Comparison of ENCODE assay signal across 14 cellular contexts in the genomic region with DNA sequence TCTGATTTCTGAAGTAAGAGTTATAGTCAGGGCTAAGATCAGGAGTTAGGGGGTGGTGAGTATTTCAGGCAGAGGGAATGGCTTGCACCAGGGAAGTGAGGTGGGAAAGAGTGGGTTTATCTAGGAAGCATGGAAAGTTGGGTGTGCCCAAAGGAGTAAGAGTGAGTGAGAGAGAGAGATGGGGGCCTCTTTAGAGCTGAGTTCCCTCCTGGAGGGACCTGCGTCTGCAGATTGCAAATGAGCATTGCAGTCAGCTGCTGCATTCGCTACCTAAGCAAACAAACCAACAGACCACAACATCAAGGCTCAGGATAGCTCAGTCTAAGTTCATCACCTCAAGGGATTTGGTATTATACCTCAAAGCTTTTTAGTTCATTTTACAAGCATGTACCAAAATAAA.
DNase-seq lines count a peak whose midpoint lies in the region; ATAC-seq and TF ChIP-seq lines count a peak whose summit lies in the region.
"Had no signal": no experiment of that assay in that cellular context is flagged by ENCODE, and none has a peak within 500 bp of the region (broad histone marks: within the 10 kb centered on the region; RNA-seq: fewer than 3 reads in every experiment).

No MANE protein-coding gene starts in this region.

- no peak overlapping the region for H3K27ac ChIP-seq in BLaER1 treated with 17β-estradiol and CSF1 and Interleukin-3, amounts not matched to agents 10 nM and 100 nM
- H3K27ac ChIP-seq in foreskin keratinocyte, result no peak overlapping the region
- H3K27ac ChIP-seq: brain microvascular endothelial cell had no signal

- no peaks in the 10 kb centered on the region for H3K27me3 Mint-ChIP-seq in activated T-helper 2 cell treated with anti-CD3 and anti-CD28 coated beads, Interferon-gamma antibody, Interleukin-2, Interleukin-4, amounts not matched to agents 10 μg/mL and 5 μg/mL and 100 μg/mL, durations not matched to agents 14 hours and 24 hours and 36 hours (ENCODE audit: low read depth)
- H3K27me3 Mint-ChIP-seq: IgD-negative memory B cell had no signal

- no peak for TF ChIP-seq CTCF in foreskin keratinocyte (conservative IDR thresholded peaks at IDR 0.05)

- no peaks in the 10 kb centered on the region for H3K27me3 ChIP-seq in BLaER1 treated with 17β-estradiol and CSF1 and Interleukin-3, amounts not matched to agents 10 nM and 100 nM
- no peaks in the 10 kb centered on the region for H3K27me3 ChIP-seq in foreskin keratinocyte
- H3K27me3 ChIP-seq: BE2C, brain microvascular endothelial cell had no signal

- H3K4me3 ChIP-seq in BLaER1 treated with 17β-estradiol and CSF1 and Interleukin-3, amounts not matched to agents 10 nM and 100 nM, result no peak overlapping the region

- ATAC-seq in GM18517 (IDR thresholded peaks at IDR 0.05; ENCODE audit: unreplicated experiment), result peak; percentile 45
- ATAC-seq in HG03469 (IDR thresholded peaks at IDR 0.05; ENCODE audit: unreplicated experiment), result peak; percentile 35
- ATAC-seq in left colon, result no peak
- no peak for ATAC-seq in foreskin keratinocyte
- ATAC-seq: HCT116, SK-N-SH treated with all-trans-retinoic acid at 6 μM for 48 hours had no signal

- peak overlapping the region in 8 of 11 experiments; percentile 30 to 63 (median 48); a peak in 14 of 22 replicates for H3K4me2 ChIP-seq in BLaER1 treated with 17β-estradiol and CSF1 and Interleukin-3, amounts not matched to agents 10 nM and 100 nM

- no peaks in the 10 kb centered on the region for H3K36me3 ChIP-seq in BLaER1 treated with 17β-estradiol and CSF1 and Interleukin-3, amounts not matched to agents 10 nM and 100 nM
- H3K36me3 ChIP-seq: BE2C, brain microvascular endothelial cell had no signal

- H3K9me3 ChIP-seq in BLaER1 treated with 17β-estradiol and CSF1 and Interleukin-3, amounts not matched to agents 10 nM and 100 nM (replicated peaks in 1 of 11), result peaks cover 0 to 11% (median 0%) of the 10 kb centered on the region in 11 experiments; a peak in 3 of 22 replicates
- H3K9me3 ChIP-seq: BE2C had no signal

- no peak for DNase-seq in activated T-helper 2 cell treated with anti-CD3 and anti-CD28 coated beads, Interferon-gamma antibody, Interleukin-2, Interleukin-4, amounts not matched to agents 10 μg/mL and 5 μg/mL and 100 μg/mL, durations not matched to agents 14 hours and 24 hours and 36 hours (ENCODE audit: low spot score)
- DNase-seq in GDM1 (lab: John Stamatoyannopoulos, UW) (no peak), left colon (no peak), foreskin keratinocyte (no peak), inferior parietal cortex (ENCODE audit: extremely low spot score) (no peak)
- DNase-seq: BE2C, brain microvascular endothelial cell, kidney glomerular epithelial cell had no signal

- H3K27ac Mint-ChIP-seq in activated T-helper 2 cell treated with anti-CD3 and anti-CD28 coated beads, Interferon-gamma antibody, Interleukin-2, Interleukin-4, amounts not matched to agents 10 μg/mL and 5 μg/mL and 100 μg/mL, durations not matched to agents 14 hours and 24 hours and 36 hours, result peak overlapping the region; percentile 12

- peaks cover 13% of the 10 kb centered on the region for H3K36me3 Mint-ChIP-seq in activated T-helper 2 cell treated with anti-CD3 and anti-CD28 coated beads, Interferon-gamma antibody, Interleukin-2, Interleukin-4, amounts not matched to agents 10 μg/mL and 5 μg/mL and 100 μg/mL, durations not matched to agents 14 hours and 24 hours and 36 hours (ENCODE audit: low read depth)
- H3K36me3 Mint-ChIP-seq: IgD-negative memory B cell had no signal

- H3K9ac ChIP-seq in BLaER1 treated with 17β-estradiol and CSF1 and Interleukin-3, amounts not matched to agents 10 nM and 100 nM, result no peak overlapping the region

- H3K4me1 Mint-ChIP-seq in activated T-helper 2 cell treated with anti-CD3 and anti-CD28 coated beads, Interferon-gamma antibody, Interleukin-2, Interleukin-4, amounts not matched to agents 10 μg/mL and 5 μg/mL and 100 μg/mL, durations not matched to agents 14 hours and 24 hours and 36 hours (ENCODE audit: low read depth), result peaks cover 55% of the 10 kb centered on the region

- H3K9me3 Mint-ChIP-seq in activated T-helper 2 cell treated with anti-CD3 and anti-CD28 coated beads, Interferon-gamma antibody, Interleukin-2, Interleukin-4, amounts not matched to agents 10 μg/mL and 5 μg/mL and 100 μg/mL, durations not matched to agents 14 hours and 24 hours and 36 hours, result peaks cover 4% of the 10 kb centered on the region
- H3K9me3 Mint-ChIP-seq: IgD-negative memory B cell had no signal

- no peak overlapping the region for H3K4me3 Mint-ChIP-seq in activated T-helper 2 cell treated with anti-CD3 and anti-CD28 coated beads, Interferon-gamma antibody, Interleukin-2, Interleukin-4, amounts not matched to agents 10 μg/mL and 5 μg/mL and 100 μg/mL, durations not matched to agents 14 hours and 24 hours and 36 hours (ENCODE audit: low read depth)

- intact Hi-C loops in activated T-helper 2 cell treated with anti-CD3 and anti-CD28 coated beads, Interferon-gamma antibody, Interleukin-2, Interleukin-4, amounts not matched to agents 10 μg/mL and 5 μg/mL and 100 μg/mL, durations not matched to agents 14 hours and 24 hours and 36 hours (cut with micrococcal nuclease), result loop anchor here (1.0 to 2.0 kb wide), 3 partner anchors 30 to 58 kb away; no protein-coding TSS in a partner anchor
- intact Hi-C loops in left colon (cut with DNase I, micrococcal nuclease), result no loop called here

- H4K20me1 ChIP-seq in BLaER1 treated with 17β-estradiol and CSF1 and Interleukin-3, amounts not matched to agents 10 nM and 100 nM, result no peaks in the 10 kb centered on the region

- peaks cover 0 to 14% (median 10%) of the 10 kb centered on the region in 10 experiments; a peak in 13 of 20 replicates for H3K4me1 ChIP-seq in BLaER1 treated with 17β-estradiol and CSF1 and Interleukin-3, amounts not matched to agents 10 nM and 100 nM
- no peaks in the 10 kb centered on the region for H3K4me1 ChIP-seq in foreskin keratinocyte
- H3K4me1 ChIP-seq: BE2C had no signal

Comparison
In these comparisons a context has a peak if more than half of its experiments do, and no peak if none do; other contexts are left out.
1. ATAC-seq: peak in GM18517 (single experiment) and HG03469 (single experiment); none in left colon (single experiment) and foreskin keratinocyte (single experiment).